ENCODE assay signal across 1 cellular context in the genomic region with DNA sequence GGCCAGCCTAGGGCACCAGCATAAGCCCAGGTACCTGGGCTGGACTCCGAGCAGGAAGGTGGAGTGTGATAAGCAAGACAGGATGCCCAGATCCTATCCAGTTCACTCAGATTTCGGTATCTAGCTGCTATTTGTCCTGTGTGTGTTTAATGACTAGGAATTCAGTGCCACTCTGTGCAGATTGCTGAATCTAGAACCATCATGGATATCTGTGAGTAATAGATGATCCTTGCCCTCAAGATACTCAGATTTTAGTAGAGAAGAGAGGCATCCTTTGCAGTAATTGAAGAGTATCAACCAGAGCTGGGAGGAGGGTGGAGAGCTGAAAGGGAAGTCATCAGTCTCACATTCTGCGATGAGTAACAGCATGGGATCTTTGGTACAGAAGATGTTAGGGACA.
TF ChIP-seq lines count a peak whose summit lies in the region.

No MANE protein-coding gene starts in this region.

TF ChIP-seq in HEK293, 187 proteins besides CTCF, POLR2A, EP300 and RAD21 (continued from another document):
- TF ChIP-seq, protein P1, sequence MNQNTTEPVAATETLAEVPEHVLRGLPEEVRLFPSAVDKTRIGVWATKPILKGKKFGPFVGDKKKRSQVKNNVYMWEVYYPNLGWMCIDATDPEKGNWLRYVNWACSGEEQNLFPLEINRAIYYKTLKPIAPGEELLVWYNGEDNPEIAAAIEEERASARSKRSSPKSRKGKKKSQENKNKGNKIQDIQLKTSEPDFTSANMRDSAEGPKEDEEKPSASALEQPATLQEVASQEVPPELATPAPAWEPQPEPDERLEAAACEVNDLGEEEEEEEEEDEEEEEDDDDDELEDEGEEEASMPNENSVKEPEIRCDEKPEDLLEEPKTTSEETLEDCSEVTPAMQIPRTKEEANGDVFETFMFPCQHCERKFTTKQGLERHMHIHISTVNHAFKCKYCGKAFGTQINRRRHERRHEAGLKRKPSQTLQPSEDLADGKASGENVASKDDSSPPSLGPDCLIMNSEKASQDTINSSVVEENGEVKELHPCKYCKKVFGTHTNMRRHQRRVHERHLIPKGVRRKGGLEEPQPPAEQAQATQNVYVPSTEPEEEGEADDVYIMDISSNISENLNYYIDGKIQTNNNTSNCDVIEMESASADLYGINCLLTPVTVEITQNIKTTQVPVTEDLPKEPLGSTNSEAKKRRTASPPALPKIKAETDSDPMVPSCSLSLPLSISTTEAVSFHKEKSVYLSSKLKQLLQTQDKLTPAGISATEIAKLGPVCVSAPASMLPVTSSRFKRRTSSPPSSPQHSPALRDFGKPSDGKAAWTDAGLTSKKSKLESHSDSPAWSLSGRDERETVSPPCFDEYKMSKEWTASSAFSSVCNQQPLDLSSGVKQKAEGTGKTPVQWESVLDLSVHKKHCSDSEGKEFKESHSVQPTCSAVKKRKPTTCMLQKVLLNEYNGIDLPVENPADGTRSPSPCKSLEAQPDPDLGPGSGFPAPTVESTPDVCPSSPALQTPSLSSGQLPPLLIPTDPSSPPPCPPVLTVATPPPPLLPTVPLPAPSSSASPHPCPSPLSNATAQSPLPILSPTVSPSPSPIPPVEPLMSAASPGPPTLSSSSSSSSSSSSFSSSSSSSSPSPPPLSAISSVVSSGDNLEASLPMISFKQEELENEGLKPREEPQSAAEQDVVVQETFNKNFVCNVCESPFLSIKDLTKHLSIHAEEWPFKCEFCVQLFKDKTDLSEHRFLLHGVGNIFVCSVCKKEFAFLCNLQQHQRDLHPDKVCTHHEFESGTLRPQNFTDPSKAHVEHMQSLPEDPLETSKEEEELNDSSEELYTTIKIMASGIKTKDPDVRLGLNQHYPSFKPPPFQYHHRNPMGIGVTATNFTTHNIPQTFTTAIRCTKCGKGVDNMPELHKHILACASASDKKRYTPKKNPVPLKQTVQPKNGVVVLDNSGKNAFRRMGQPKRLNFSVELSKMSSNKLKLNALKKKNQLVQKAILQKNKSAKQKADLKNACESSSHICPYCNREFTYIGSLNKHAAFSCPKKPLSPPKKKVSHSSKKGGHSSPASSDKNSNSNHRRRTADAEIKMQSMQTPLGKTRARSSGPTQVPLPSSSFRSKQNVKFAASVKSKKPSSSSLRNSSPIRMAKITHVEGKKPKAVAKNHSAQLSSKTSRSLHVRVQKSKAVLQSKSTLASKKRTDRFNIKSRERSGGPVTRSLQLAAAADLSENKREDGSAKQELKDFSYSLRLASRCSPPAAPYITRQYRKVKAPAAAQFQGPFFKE (tag by site-specific recombination; IDR thresholded peaks at IDR 0.05; ENCODE audit: borderline replicate concordance), result no peak
- peak; percentile 95 for TF ChIP-seq ZBTB17 (tag by site-specific recombination; IDR thresholded peaks at IDR 0.05)
